ENCODE assay signal across 8 cellular contexts in genomic region chr5:173888473-173889135, GRCh38. TPM values are rescaled to one million over a fixed set of nuclear protein-coding genes. Genes with fewer than 3 reads are reported as not detected.
DNase-seq lines count a peak whose midpoint lies in the region; ATAC-seq and TF ChIP-seq lines count a peak whose summit lies in the region.

No MANE protein-coding gene starts in this region.

- H3K27ac Mint-ChIP-seq in activated CD4-positive, alpha-beta memory T cell treated with anti-CD3 and anti-CD28 coated beads for 36 hours, result peak overlapping the region; percentile 97

- H3K9me3 ChIP-seq in parathyroid adenoma (ENCODE audit: control insufficient read depth, low read length), result no peaks in the 10 kb centered on the region

- H3K79me2 ChIP-seq in parathyroid adenoma, result peaks cover 34% of the 10 kb centered on the region

- POLR2A ChIA-PET in activated CD4-positive, alpha-beta memory T cell treated with anti-CD3 and anti-CD28 coated beads for 36 hours (lab: Charles Lee), result interaction anchor here (0.8 to 1.8 kb wide), 3 partner anchors 29 to 272 kb away, joined by 3 to 15 read pairs (median 7); partner anchors contain the start of gene BOD1

- H3K4me3 ChIP-seq in fibroblast of pulmonary artery (replicated peaks; ENCODE audit: low read depth, low read length) (peak overlapping the region; percentile 89), parathyroid adenoma (ENCODE audit: low read depth, low read length) (peak overlapping the region; percentile 92)

- peak overlapping the region; percentile 93 for H3K9ac ChIP-seq in parathyroid adenoma

- ATAC-seq in HG02798 (IDR thresholded peaks at IDR 0.05; ENCODE audit: poor library complexity, unreplicated experiment), result no peak

- DNase-seq in stimulated activated CD4-positive, alpha-beta T cell treated with anti-CD3 and anti-CD28 coated beads, Interleukin-15, amount 100 ng/mL, for 24 hours, result peak; percentile 32
- no peak for DNase-seq in stimulated activated CD4-positive, alpha-beta T cell treated with anti-CD3 and anti-CD28 coated beads, Interleukin-12 subunit alpha, Interleukin-12 subunit beta, amount 100 ng/mL, for 4 hours
- DNase-seq in activated CD4-positive, alpha-beta memory T cell treated with anti-CD3 and anti-CD28 coated beads for 36 hours, result peak; percentile 26
- DNase-seq in fibroblast of pulmonary artery (ENCODE audit: low read depth), result peak; percentile 42
- no peak for DNase-seq in H4 (ENCODE audit: low spot score)
- DNase-seq in NK-92 treated with Interleukin-12 subunit alpha and Interleukin-12 subunit beta, amount 100 ng/mL, for 24 hours (lab: John Stamatoyannopoulos, UW), result no peak

- H3K4me2 ChIP-seq in parathyroid adenoma (ENCODE audit: low read length), result peak overlapping the region; percentile 93

- H3K27ac ChIP-seq in parathyroid adenoma, result peak overlapping the region; percentile 91

- no peak overlapping the region for H2AFZ ChIP-seq in parathyroid adenoma

- H3K27me3 Mint-ChIP-seq in activated CD4-positive, alpha-beta memory T cell treated with anti-CD3 and anti-CD28 coated beads for 36 hours, result no peaks in the 10 kb centered on the region

- peaks cover 71% of the 10 kb centered on the region for H3K4me1 Mint-ChIP-seq in activated CD4-positive, alpha-beta memory T cell treated with anti-CD3 and anti-CD28 coated beads for 36 hours (ENCODE audit: low read depth)

- intact Hi-C loops in activated CD4-positive, alpha-beta memory T cell treated with anti-CD3 and anti-CD28 coated beads for 36 hours (cut with micrococcal nuclease), result loop anchor here (1.0 to 5.0 kb wide), 6 partner anchors 30 to 831 kb away; partner anchors contain the start of genes BOD1 and CREBRF

- peaks cover 5% of the 10 kb centered on the region for H3K36me3 ChIP-seq in parathyroid adenoma (ENCODE audit: control insufficient read depth, insufficient read depth, low read length)

- H3K27me3 ChIP-seq in parathyroid adenoma (ENCODE audit: control insufficient read depth, insufficient read depth, low read length), result no peaks in the 10 kb centered on the region

- H3K4me1 ChIP-seq in parathyroid adenoma, result peaks cover 22% of the 10 kb centered on the region

- peak overlapping the region; percentile 97 for H3K4me3 Mint-ChIP-seq in activated CD4-positive, alpha-beta memory T cell treated with anti-CD3 and anti-CD28 coated beads for 36 hours

- CTCF ChIA-PET in activated CD4-positive, alpha-beta memory T cell treated with anti-CD3 and anti-CD28 coated beads for 36 hours (lab: Charles Lee), result interaction anchor here (0.9 to 3.3 kb wide), 7 partner anchors 29 to 272 kb away, joined by 3 to 12 read pairs (median 10); partner anchors contain the start of gene BOD1

- H3K9me3 Mint-ChIP-seq in activated CD4-positive, alpha-beta memory T cell treated with anti-CD3 and anti-CD28 coated beads for 36 hours, result peaks cover 1% of the 10 kb centered on the region

- no peak for TF ChIP-seq CTCF in fibroblast of pulmonary artery (IDR thresholded peaks at IDR 0.05; ENCODE audit: low read length, missing control alignments)
- no peak for TF ChIP-seq CTCF in parathyroid adenoma (IDR thresholded peaks at IDR 0.05)

- H3K36me3 Mint-ChIP-seq in activated CD4-positive, alpha-beta memory T cell treated with anti-CD3 and anti-CD28 coated beads for 36 hours, result peaks cover 3% of the 10 kb centered on the region

RNA-seq across cellular contexts. Expression of gene CPEB4, which starts 0.5 kb away (rescaled TPM):
- 10 to 100 TPM; 11.4 to 11.9 TPM for total RNA-seq in activated CD4-positive, alpha-beta memory T cell treated with anti-CD3 and anti-CD28 coated beads for 36 hours
- 5.6 and 6.2 TPM in 2 replicates for total RNA-seq in H4 (2014; rRNA removed; shearing (Covaris generic))

Comparison
In these comparisons a context has a peak if more than half of its experiments do, and no peak if none do; other contexts are left out.
1. DNase-seq: peak in stimulated activated CD4-positive, alpha-beta T cell treated with anti-CD3 and anti-CD28 coated beads, Interleukin-15, amount 100 ng/mL, for 24 hours (single experiment), activated CD4-positive, alpha-beta memory T cell treated with anti-CD3 and anti-CD28 coated beads for 36 hours (single experiment) and fibroblast of pulmonary artery (single experiment); none in stimulated activated CD4-positive, alpha-beta T cell treated with anti-CD3 and anti-CD28 coated beads, Interleukin-12 subunit alpha, Interleukin-12 subunit beta, amount 100 ng/mL, for 4 hours (single experiment), H4 (single experiment) and NK-92 treated with Interleukin-12 subunit alpha and Interleukin-12 subunit beta, amount 100 ng/mL, for 24 hours (single experiment).